In genomic region chr13:111219950-111220349, GRCh38 we compare ENCODE assay signal across 22 cellular contexts.
A peak's percentile ranks its signal among the peaks of the same experiment; 100 is the strongest.
DNase-seq lines count a peak whose midpoint lies in the region; ATAC-seq, FAIRE-seq and TF ChIP-seq lines count a peak whose summit lies in the region.
"Had no signal": no experiment of that assay in that cellular context is flagged by ENCODE, and none has a peak within 500 bp of the region (broad histone marks: within the 10 kb centered on the region; RNA-seq: fewer than 3 reads in every experiment).

No MANE protein-coding gene starts in this region.

- H3K27ac ChIP-seq in GM23248 (peak overlapping the region; percentile 75), kidney (ENCODE audit: low read depth in 2 of 2, low read length in 2 of 2) (peak overlapping the region; percentile 12 to 54), skeletal muscle tissue (ENCODE audit: low read depth, low read length) (peak overlapping the region; percentile 26)
- H3K27ac ChIP-seq: parathyroid adenoma, SJCRH30 had no signal

- peaks cover 66% of the 10 kb centered on the region for H3K4me1 Mint-ChIP-seq in chondrocyte (ENCODE audit: low read depth)

- no peaks in the 10 kb centered on the region for H3K9me3 ChIP-seq in GM23248 (ENCODE audit: low read depth)
- H3K9me3 ChIP-seq in kidney (ENCODE audit: control insufficient read depth in 1 of 2, low read length in 2 of 2) = no peaks in the 10 kb centered on the region
- H3K9me3 ChIP-seq in skeletal muscle tissue (ENCODE audit: control insufficient read depth in 3 of 3, low read length in 3 of 3) = no peaks in the 10 kb centered on the region
- H3K9me3 ChIP-seq: SJCRH30 had no signal

- in situ Hi-C loops in GM23248 (cut with MboI) = loop anchor here (10.0 to 25.0 kb wide), 2 partner anchors 155 to 283 kb away; no protein-coding TSS in a partner anchor

- H3K4me2 ChIP-seq in GM23248 (ENCODE audit: unreplicated experiment) = peak overlapping the region; percentile 38

- DNase-seq in GM23248 (peak; percentile 18), chondrocyte (ENCODE audit: low spot score) (no peak), kidney (no peak), activated T-cell treated with anti-CD3 and anti-CD28 coated beads for 4 hours (no peak), NCI-H187 (lab: John Stamatoyannopoulos, UW) (no peak)
- DNase-seq in activated CD4-positive, alpha-beta T cell treated with anti-CD3 and anti-CD28 coated beads for 1 hour = no peak
- DNase-seq: activated naive CD8-positive, alpha-beta T cell treated with anti-CD3 and anti-CD28 coated beads for 36 hours; CD4-positive, CD25-positive, alpha-beta regulatory T cell; DMS153; glutamatergic neuron; naive thymus-derived CD8-positive, alpha-beta T cell; NCI-H146; SJCRH30; stimulated activated CD4-positive, alpha-beta T cell treated with anti-CD3 and anti-CD28 coated beads, Interleukin-2, amount 100 ng/mL, for 48 hours had no signal

- peaks cover 86% of the 10 kb centered on the region for H3K79me2 ChIP-seq in GM23248 (ENCODE audit: insufficient read depth)

- H3K36me3 ChIP-seq in GM23248 (ENCODE audit: low read depth) (no peaks in the 10 kb centered on the region), kidney (ENCODE audit: control insufficient read depth in 1 of 2, insufficient read depth in 2 of 2, low read length in 2 of 2) (no peaks in the 10 kb centered on the region), skeletal muscle tissue (ENCODE audit: control insufficient read depth in 3 of 3, insufficient read depth in 3 of 3, low read length in 3 of 3) (no peaks in the 10 kb centered on the region)
- H3K36me3 ChIP-seq: SJCRH30 had no signal

- no peaks in the 10 kb centered on the region for H4K20me1 ChIP-seq in GM23248 (ENCODE audit: insufficient read depth)

- intact Hi-C loops in kidney (cut with DNase I) = loop anchor here (10.0 kb wide), 1 partner anchor 145 kb away; no protein-coding TSS in a partner anchor

- peak overlapping the region; percentile 29; the same call in 1 of the 2 replicates for H3K4me3 ChIP-seq in GM23248
- no peak overlapping the region for H3K4me3 ChIP-seq in kidney (ENCODE audit: low read length in 2 of 2)
- H3K4me3 ChIP-seq in skeletal muscle tissue (ENCODE audit: low read length in 3 of 3) = peak overlapping the region in 2 of 3 donors; percentile 11 to 41
- H3K4me3 ChIP-seq: K562, lung, SJCRH30 had no signal

- peak overlapping the region; percentile 87 for H3K27ac Mint-ChIP-seq in chondrocyte (ENCODE audit: unreplicated experiment)
- H3K27ac Mint-ChIP-seq: activated T-helper 1 cell treated with anti-CD3 and anti-CD28 coated beads, Interleukin-12 subunit alpha, Interleukin-12 subunit beta, Interleukin-2, Interleukin-4 antibody, amounts not matched to agents 30 ng/mL and 10 ng/mL and 1 ng/mL, durations not matched to agents 14 hours and 24 hours and 36 hours; CD4-positive, CD25-positive, alpha-beta regulatory T cell; stimulated activated naive CD8-positive, alpha-beta T cell treated with anti-CD3 and anti-CD28 coated beads, Interleukin-15, Interleukin-2, amounts not matched to agents 100 ng/mL and 50 ng/mL, for 24 hours; T-helper 1 cell treated with Interleukin-12 subunit alpha and Interleukin-12 subunit beta and Interleukin-4 antibody, amounts not matched to agents 30 μg/mL and 1 μg/mL, for 36 hours had no signal

- ATAC-seq in GM21717 (IDR thresholded peaks at IDR 0.05; ENCODE audit: unreplicated experiment) = no peak
- ATAC-seq: K562; naive thymus-derived CD8-positive, alpha-beta T cell had no signal

- H3K9ac ChIP-seq in GM23248 (peak overlapping the region; percentile 56), kidney (ENCODE audit: low read length in 2 of 2) (no peak overlapping the region), skeletal muscle tissue (ENCODE audit: low read depth in 1 of 3, low read length in 3 of 3) (peak overlapping the region in 1 of 3 donors; percentile 47)
- H3K9ac ChIP-seq: parathyroid adenoma had no signal

- H3K27me3 ChIP-seq in GM23248 (replicated peaks; ENCODE audit: insufficient read depth) (no peaks in the 10 kb centered on the region), skeletal muscle tissue (ENCODE audit: control insufficient read depth in 3 of 3, insufficient read depth in 3 of 3, low read length in 3 of 3) (no peaks in the 10 kb centered on the region)
- H3K27me3 ChIP-seq: SJCRH30 had no signal

- peaks cover 7% of the 10 kb centered on the region for H3K36me3 Mint-ChIP-seq in chondrocyte (ENCODE audit: low read depth)
- H3K36me3 Mint-ChIP-seq: activated naive CD8-positive, alpha-beta T cell treated with anti-CD3 and anti-CD28 coated beads for 36 hours had no signal

- TF ChIP-seq CTCF in chondrocyte (IDR thresholded peaks at IDR 0.05) = no peak
- TF ChIP-seq CTCF in kidney (IDR thresholded peaks at IDR 0.05; ENCODE audit: borderline replicate concordance, extremely low read depth, insufficient read depth) = no peak

- no peak for FAIRE-seq in kidney (lab: Jason Lieb, UNC)
- FAIRE-seq: K562 had no signal

- peaks cover 24% of the 10 kb centered on the region for H3K4me1 ChIP-seq in GM23248 (ENCODE audit: insufficient read depth)
- H3K4me1 ChIP-seq in kidney (ENCODE audit: control insufficient read depth in 1 of 2, insufficient read depth in 1 of 2, low read depth in 1 of 2, low read length in 2 of 2) = peaks cover 24 to 29% of the 10 kb centered on the region in 2 donors
- peaks cover 41 to 54% (median 50%) of the 10 kb centered on the region in 3 donors for H3K4me1 ChIP-seq in skeletal muscle tissue (ENCODE audit: control insufficient read depth in 3 of 3, insufficient read depth in 3 of 3, low read length in 3 of 3)
- H3K4me1 ChIP-seq: parathyroid adenoma had no signal

- no peak overlapping the region for H2AFZ ChIP-seq in GM23248
- H2AFZ ChIP-seq: parathyroid adenoma had no signal

- no peak overlapping the region for H3K4me3 Mint-ChIP-seq in chondrocyte (ENCODE audit: unreplicated experiment)
- H3K4me3 Mint-ChIP-seq: activated naive CD8-positive, alpha-beta T cell treated with anti-CD3 and anti-CD28 coated beads for 36 hours; activated T-helper 1 cell treated with anti-CD3 and anti-CD28 coated beads, Interleukin-12 subunit alpha, Interleukin-12 subunit beta, Interleukin-2, Interleukin-4 antibody, amounts not matched to agents 30 ng/mL and 10 ng/mL and 1 ng/mL, durations not matched to agents 14 hours and 24 hours and 36 hours; CD4-positive, CD25-positive, alpha-beta regulatory T cell; naive thymus-derived CD8-positive, alpha-beta T cell; stimulated activated naive CD8-positive, alpha-beta T cell treated with anti-CD3 and anti-CD28 coated beads, Interleukin-15, Interleukin-2, amounts not matched to agents 100 ng/mL and 50 ng/mL, for 24 hours; T-helper 1 cell treated with Interleukin-12 subunit alpha and Interleukin-12 subunit beta and Interleukin-4 antibody, amounts not matched to agents 30 μg/mL and 1 μg/mL, for 36 hours had no signal

- H3F3A ChIP-seq in GM23248 (ENCODE audit: insufficient read depth) = peaks cover 13% of the 10 kb centered on the region

- no peaks in the 10 kb centered on the region for H3K9me3 Mint-ChIP-seq in chondrocyte (ENCODE audit: low read depth)
- H3K9me3 Mint-ChIP-seq: activated naive CD8-positive, alpha-beta T cell treated with anti-CD3 and anti-CD28 coated beads for 36 hours; activated T-helper 1 cell treated with anti-CD3 and anti-CD28 coated beads, Interleukin-12 subunit alpha, Interleukin-12 subunit beta, Interleukin-2, Interleukin-4 antibody, amounts not matched to agents 30 ng/mL and 10 ng/mL and 1 ng/mL, durations not matched to agents 14 hours and 24 hours and 36 hours; CD4-positive, CD25-positive, alpha-beta regulatory T cell; naive thymus-derived CD8-positive, alpha-beta T cell; stimulated activated naive CD8-positive, alpha-beta T cell treated with anti-CD3 and anti-CD28 coated beads, Interleukin-15, Interleukin-2, amounts not matched to agents 100 ng/mL and 50 ng/mL, for 24 hours; T-helper 1 cell treated with Interleukin-12 subunit alpha and Interleukin-12 subunit beta and Interleukin-4 antibody, amounts not matched to agents 30 μg/mL and 1 μg/mL, for 36 hours had no signal

- H3K9me2 ChIP-seq in GM23248 (ENCODE audit: insufficient read depth) = no peaks in the 10 kb centered on the region

- 88 to 92% methylated on average over 8 of the region's 8 CpGs for WGBS in GM23248 (ENCODE audit: low coverage in 1 of 2, low lambda C conversion rate in 2 of 2, missing lambda C conversion rate in 2 of 2), 2 experiments

- H3K27me3 Mint-ChIP-seq in chondrocyte (ENCODE audit: low read depth) = no peaks in the 10 kb centered on the region
- H3K27me3 Mint-ChIP-seq: activated naive CD8-positive, alpha-beta T cell treated with anti-CD3 and anti-CD28 coated beads for 36 hours; CD4-positive, CD25-positive, alpha-beta regulatory T cell; naive thymus-derived CD8-positive, alpha-beta T cell; stimulated activated naive CD8-positive, alpha-beta T cell treated with anti-CD3 and anti-CD28 coated beads, Interleukin-15, Interleukin-2, amounts not matched to agents 100 ng/mL and 50 ng/mL, for 24 hours had no signal

Comparison
In these comparisons a context has a peak if more than half of its experiments do, and no peak if none do; other contexts are left out.
1. H3K4me3 ChIP-seq: peak in GM23248 (single experiment) and skeletal muscle tissue (2 of 3); none in kidney (0 of 2).
2. Peak in every context shown above with its lines, with median percentiles within 50 percentile points of each other: H3K27ac ChIP-seq.